10 cellular contexts compared by ENCODE assay signal in genomic region chr22:43270314-43270908, GRCh38.
DNase-seq lines count a peak whose midpoint lies in the region; ATAC-seq and TF ChIP-seq lines count a peak whose summit lies in the region.
"Had no signal": no experiment of that assay in that cellular context is flagged by ENCODE, and none has a peak within 500 bp of the region (broad histone marks: within the 10 kb centered on the region; RNA-seq: fewer than 3 reads in every experiment).

No MANE protein-coding gene starts in this region.

- ATAC-seq in GM18498 (IDR thresholded peaks at IDR 0.05; ENCODE audit: unreplicated experiment), result no peak
- no peak for ATAC-seq in HG03280 (IDR thresholded peaks at IDR 0.05; ENCODE audit: unreplicated experiment)
- ATAC-seq in GM18909 (IDR thresholded peaks at IDR 0.05; ENCODE audit: poor library complexity, unreplicated experiment), result no peak
- ATAC-seq in GM19023 (IDR thresholded peaks at IDR 0.05; ENCODE audit: unreplicated experiment), result no peak

- H3K27me3 Mint-ChIP-seq in endothelial cell (ENCODE audit: unreplicated experiment), result peaks cover 5% of the 10 kb centered on the region

- peaks cover 12% of the 10 kb centered on the region for H3K4me1 Mint-ChIP-seq in endothelial cell (ENCODE audit: unreplicated experiment)

- TF ChIP-seq CTCF in 22Rv1 (IDR thresholded peaks at IDR 0.05) (0 out of 2 replicates have a peak, but pooled peaks have one; percentile 17), endothelial cell (IDR thresholded peaks at IDR 0.05; ENCODE audit: unreplicated experiment) (peak; percentile 11)

- no peak overlapping the region for H3K27ac Mint-ChIP-seq in endothelial cell (ENCODE audit: unreplicated experiment)
- H3K27ac Mint-ChIP-seq: memory B cell had no signal

- H3K36me3 Mint-ChIP-seq in endothelial cell (ENCODE audit: low read depth, unreplicated experiment), result peaks cover 7% of the 10 kb centered on the region
- H3K36me3 Mint-ChIP-seq: memory B cell had no signal

- no peak overlapping the region for H3K4me3 Mint-ChIP-seq in endothelial cell (ENCODE audit: unreplicated experiment)
- H3K4me3 Mint-ChIP-seq: memory B cell had no signal

- H3K9me3 Mint-ChIP-seq in endothelial cell (ENCODE audit: unreplicated experiment), result no peaks in the 10 kb centered on the region
- H3K9me3 Mint-ChIP-seq: memory B cell had no signal

- DNase-seq in ELR (ENCODE audit: low read depth), result peak; percentile 42
- peak; percentile 63 for DNase-seq in HuH-7 (ENCODE audit: low spot score)
- peak; percentile 38 for DNase-seq in endothelial cell (ENCODE audit: low spot score)
- DNase-seq: NCI-H1105 treated with DMSO at 0.1 percent for 48 hours had no signal

- no peak overlapping the region for H3K27ac ChIP-seq in 22Rv1
